10 cellular contexts compared by ENCODE assay signal in genomic region chr12:104835317-104835716, GRCh38.
"Had no signal": no experiment of that assay in that cellular context is flagged by ENCODE, and none has a peak within 500 bp of the region (broad histone marks: within the 10 kb centered on the region; RNA-seq: fewer than 3 reads in every experiment).

No MANE protein-coding gene starts in this region.

- H3K9ac ChIP-seq: GM23248, KMS-11 had no signal

- H3K27ac ChIP-seq: GM23248, HL-60, KMS-11 had no signal

- H3K4me3 ChIP-seq: GM23248, HAP-1 had no signal

- H2AFZ ChIP-seq: GM23248 had no signal

- H3K9me3 ChIP-seq: HAP-1 had no signal

- H3K4me2 ChIP-seq: KMS-11 had no signal

- H3K36me3 ChIP-seq: HAP-1 had no signal

- H3K4me1 ChIP-seq: HAP-1 had no signal

- DNase-seq: GM23248, GOT3, H7, HFFc6, IMR-90, KBM-7 had no signal

- ATAC-seq: HCT116 had no signal
